In genomic region chr5:103827976-103828375, GRCh38 we compare ENCODE assay signal across 6 cellular contexts.
"Had no signal": no experiment of that assay in that cellular context is flagged by ENCODE, and none has a peak within 500 bp of the region (broad histone marks: within the 10 kb centered on the region; RNA-seq: fewer than 3 reads in every experiment).

No MANE protein-coding gene starts in this region.

- H3K4me3 ChIP-seq: GM23338, K562 had no signal

- H2AFZ ChIP-seq: GM23338 had no signal

- ATAC-seq: GM23338, K562 had no signal

- H3K4me2 ChIP-seq: GM23338 had no signal

- DNase-seq: H9, HCEC 1CT, IMR-90, KG1 had no signal
